ENCODE assay signal across 21 cellular contexts in the genomic region with DNA sequence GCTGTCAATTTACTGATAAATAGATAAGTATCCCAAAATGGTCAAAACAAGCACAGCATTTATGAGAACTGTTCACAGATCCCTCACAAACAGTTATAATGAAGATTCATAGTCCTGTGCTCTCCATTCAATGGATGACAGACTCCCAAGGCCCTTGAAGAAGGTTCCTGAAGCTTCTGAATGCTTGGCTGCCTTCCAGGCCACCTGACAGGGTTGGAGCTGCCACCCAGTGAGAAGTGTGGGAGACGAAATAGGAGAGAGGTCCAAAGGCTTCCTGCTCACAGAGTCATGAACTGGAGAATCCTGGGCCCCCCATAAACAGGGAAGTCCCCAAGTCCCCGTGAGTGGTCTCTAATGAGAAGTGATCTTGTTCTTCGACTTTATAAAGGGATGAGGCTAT.
"Had no signal": no experiment of that assay in that cellular context is flagged by ENCODE, and none has a peak within 500 bp of the region (broad histone marks: within the 10 kb centered on the region; RNA-seq: fewer than 3 reads in every experiment).

No MANE protein-coding gene starts in this region.

- H3K27ac ChIP-seq: HL-60, KMS-11, RWPE1, SJCRH30 had no signal

- H3K4me2 ChIP-seq: KMS-11 had no signal

- H3K4me3 ChIP-seq: SJCRH30 had no signal

- H3K27me3 ChIP-seq: SJCRH30 had no signal

- DNase-seq: Kasumi-1, MM.1S, NCI-H1092 treated with DMSO at 0.1 percent for 48 hours, NCI-H1417, NCI-H1436 treated with DMSO at 0.1 percent for 48 hours, NCI-H1694, NCI-H1930, NCI-H2081, NCI-H2227 treated with DMSO at 0.1 percent for 48 hours, NCI-H524, NCI-H526 treated with DMSO at 0.1 percent for 48 hours, NCI-H774, PC-3, SHP77 treated with DMSO at 0.1 percent for 48 hours, SJCRH30, T-helper 1 cell had no signal

- H3K4me1 ChIP-seq: SJCRH30 had no signal

- ATAC-seq: Panc1, PC-3, SK-N-SH treated with all-trans-retinoic acid at 6 μM for 48 hours had no signal

- H3K9ac ChIP-seq: KMS-11 had no signal
